14 cellular contexts compared by ENCODE assay signal in the genomic region with DNA sequence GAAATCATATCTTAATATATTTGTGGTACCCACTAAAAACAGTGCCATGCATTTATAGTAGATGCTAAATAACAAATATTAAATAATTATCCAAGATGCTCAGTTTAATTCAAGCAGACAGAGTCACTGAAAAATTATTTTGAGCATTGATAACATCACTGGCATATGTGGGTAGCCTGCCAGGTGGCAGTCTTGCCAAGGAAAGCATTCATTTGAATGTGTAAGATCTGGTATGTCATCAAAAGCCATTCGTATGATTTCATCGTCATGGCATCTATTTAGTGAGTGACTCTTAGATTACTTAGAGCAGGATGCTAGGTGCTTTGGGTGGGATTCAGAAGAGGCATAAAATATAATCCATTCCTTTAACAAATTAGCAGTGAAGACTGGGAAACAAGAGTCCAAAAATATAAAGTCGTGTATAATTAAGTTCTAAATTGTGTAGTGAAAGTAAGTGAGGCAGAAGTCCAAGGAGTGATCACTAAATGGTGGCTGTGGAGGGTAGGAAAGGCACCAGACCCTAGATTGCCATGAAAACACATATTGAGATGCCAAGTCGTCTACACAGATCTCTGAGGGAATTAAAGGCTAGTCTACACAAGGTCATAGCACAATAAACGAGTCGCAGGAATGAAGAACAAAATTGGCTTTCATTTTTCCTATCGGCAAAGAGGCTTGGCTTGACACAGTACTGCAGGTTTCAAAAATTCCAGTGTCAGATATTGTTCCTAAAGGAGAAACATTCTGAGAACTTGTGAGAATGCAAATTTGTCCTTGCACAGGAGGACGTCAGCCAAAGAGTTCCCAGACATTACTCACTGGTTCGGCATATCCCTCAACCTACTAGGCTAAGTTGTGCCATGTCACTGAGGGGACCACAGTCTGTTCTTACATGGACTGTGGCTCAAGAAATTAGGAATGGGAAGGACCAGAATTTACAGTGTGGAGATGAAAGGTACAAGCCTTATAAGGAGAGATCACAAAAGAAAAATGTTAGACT.
DNase-seq lines count a peak whose midpoint lies in the region; FAIRE-seq and TF ChIP-seq lines count a peak whose summit lies in the region.
"Had no signal": no experiment of that assay in that cellular context is flagged by ENCODE, and none has a peak within 500 bp of the region (broad histone marks: within the 10 kb centered on the region; RNA-seq: fewer than 3 reads in every experiment).

No MANE protein-coding gene starts in this region.

- no peak overlapping the region for H3K14ac ChIP-seq in neuronal stem cell (ENCODE audit: low read length)

- peaks cover 5% of the 10 kb centered on the region for H3K36me3 Mint-ChIP-seq in chondrocyte (ENCODE audit: low read depth)
- H3K36me3 Mint-ChIP-seq: activated naive CD4-positive, alpha-beta T cell treated with anti-CD3 and anti-CD28 coated beads, Interleukin-2, amount 50 U/mL, for 72 hours had no signal

- no peak overlapping the region for H2AFZ ChIP-seq in neuronal stem cell (ENCODE audit: low read length)
- H2AFZ ChIP-seq: GM23338 had no signal

- no peak overlapping the region for H4K8ac ChIP-seq in neuronal stem cell (ENCODE audit: low read depth, low read length)

- no peak overlapping the region for H2BK15ac ChIP-seq in neuronal stem cell (ENCODE audit: low read length)

- no peak overlapping the region for H3K4ac ChIP-seq in neuronal stem cell (ENCODE audit: low read length)

- WGBS in neuronal stem cell (ENCODE audit: extremely low coverage in 2 of 2, insufficient read length in 2 of 2, insufficient replicate concordance in 1 of 2), 2 donors: no CpG with 5 or more reads among the region's 9 CpGs

- H3K79me1 ChIP-seq in neuronal stem cell (ENCODE audit: low read depth, low read length): no peaks in the 10 kb centered on the region

- no peak overlapping the region for H3K9ac ChIP-seq in neuronal stem cell (ENCODE audit: low read depth, low read length, poor library complexity)

- H3K4me3 ChIP-seq in MG63 (no peak overlapping the region), neuronal stem cell (ENCODE audit: low read length in 2 of 2) (no peak overlapping the region)
- H3K4me3 ChIP-seq: GM23338, lower lobe of right lung, SJSA1 had no signal

- no peak overlapping the region for H2BK120ac ChIP-seq in neuronal stem cell (ENCODE audit: low read depth, low read length)

- H3K9me3 Mint-ChIP-seq in chondrocyte (ENCODE audit: low read depth): peaks cover 10% of the 10 kb centered on the region

- peak; percentile 63 for DNase-seq in DMS53 (lab: John Stamatoyannopoulos, UW)
- peak; percentile 94 for DNase-seq in MG63
- DNase-seq in chondrocyte (ENCODE audit: low spot score): no peak
- DNase-seq in myocyte (ENCODE audit: low read depth): peak; percentile 69
- DNase-seq in neuronal stem cell (ENCODE audit: low spot score): no peak
- DNase-seq in GM12891 (ENCODE audit: insufficient read length, low spot score): no peak
- DNase-seq in GF-D8 (lab: John Stamatoyannopoulos, UW): no peak
- no peak for DNase-seq in inferior parietal cortex (ENCODE audit: extremely low spot score)
- DNase-seq: activated CD4-positive, alpha-beta T cell treated with anti-CD3 and anti-CD28 coated beads, Interleukin-2, amount 50 U/mL, for 48 hours; DMS79 treated with DMSO at 0.1 percent for 48 hours; lower lobe of right lung had no signal

- peaks cover 30% of the 10 kb centered on the region for H3K4me1 Mint-ChIP-seq in chondrocyte (ENCODE audit: low read depth)
- H3K4me1 Mint-ChIP-seq: GM23338 had no signal

- H3K27ac ChIP-seq in neuronal stem cell (replicated peaks; ENCODE audit: low read length): no peak overlapping the region
- H3K27ac ChIP-seq: lower lobe of right lung, SJSA1 had no signal

- H3K36me3 ChIP-seq in MG63 (0 out of 2 replicates have a peak, but pooled peaks cover 5% of the 10 kb centered on the region), neuronal stem cell (replicated peaks in 1 of 2; ENCODE audit: control insufficient read depth in 2 of 2, insufficient read depth in 2 of 2, low read length in 2 of 2) (no peaks in the 10 kb centered on the region)
- H3K36me3 ChIP-seq: lower lobe of right lung, SJSA1 had no signal

- peak; percentile 67 for TF ChIP-seq CTCF in chondrocyte (IDR thresholded peaks at IDR 0.05)

- H3K23ac ChIP-seq in neuronal stem cell (ENCODE audit: low read depth, low read length, poor library complexity): no peak overlapping the region

- no peaks in the 10 kb centered on the region for H3K27me3 ChIP-seq in MG63
- H3K27me3 ChIP-seq in neuronal stem cell (ENCODE audit: control insufficient read depth in 3 of 3, insufficient read depth in 3 of 3, low read depth in 1 of 3, low read length in 3 of 3): no peaks in the 10 kb centered on the region
- H3K27me3 ChIP-seq: SJSA1 had no signal

- no peak overlapping the region for H3K18ac ChIP-seq in neuronal stem cell (ENCODE audit: low read length)

- H3K4me2 ChIP-seq in neuronal stem cell (ENCODE audit: insufficient read depth, low read length, poor library complexity, severe bottlenecking): no peak overlapping the region
- H3K4me2 ChIP-seq: GM23338 had no signal

- H3K4me1 ChIP-seq in neuronal stem cell (ENCODE audit: control insufficient read depth in 2 of 2, insufficient read depth in 1 of 2, low read depth in 1 of 2, low read length in 2 of 2): no peaks in the 10 kb centered on the region
- H3K4me1 ChIP-seq: lower lobe of right lung had no signal

- no peak overlapping the region for H4K91ac ChIP-seq in neuronal stem cell (ENCODE audit: low read depth, low read length, poor library complexity)

- no peaks in the 10 kb centered on the region for H3K27me3 Mint-ChIP-seq in chondrocyte (ENCODE audit: low read depth)

- peaks cover 7% of the 10 kb centered on the region for H3K9me3 ChIP-seq in MG63
- H3K9me3 ChIP-seq in neuronal stem cell (replicated peaks in 1 of 2; ENCODE audit: control insufficient read depth in 2 of 2, insufficient read depth in 1 of 2, low read depth in 1 of 2, low read length in 2 of 2): peaks cover 0 to 7% of the 10 kb centered on the region in 2 donors
- H3K9me3 ChIP-seq: lower lobe of right lung, SJSA1 had no signal

- H3K4me3 Mint-ChIP-seq in chondrocyte (ENCODE audit: unreplicated experiment): peak overlapping the region; percentile 35
- H3K4me3 Mint-ChIP-seq: GM23338 had no signal

- no peak for TF ChIP-seq POLR2A in GM12891 (IDR thresholded peaks at IDR 0.05; ENCODE audit: low read depth, low read length)

- H2BK12ac ChIP-seq in neuronal stem cell (ENCODE audit: low read length): no peak overlapping the region

- H3K27ac Mint-ChIP-seq in chondrocyte (ENCODE audit: unreplicated experiment): peak overlapping the region; percentile 89
- H3K27ac Mint-ChIP-seq: activated naive CD4-positive, alpha-beta T cell treated with anti-CD3 and anti-CD28 coated beads, Interleukin-2, amount 50 U/mL, for 72 hours; GM23338 had no signal

- no peak overlapping the region for H2BK5ac ChIP-seq in neuronal stem cell (ENCODE audit: low read length)

- no peak overlapping the region for H2AK5ac ChIP-seq in neuronal stem cell (ENCODE audit: low read depth, low read length)

- no peak for FAIRE-seq in GM12891 (lab: Jason Lieb, UNC)

TF ChIP-seq in GM12891, 5 proteins besides CTCF, POLR2A, EP300 and RAD21:
- no peak for TF ChIP-seq POLR2AphosphoS5 (IDR thresholded peaks at IDR 0.05; ENCODE audit: low read depth, low read length)
- no peak for TF ChIP-seq SPI1 (IDR thresholded peaks at IDR 0.05; ENCODE audit: low read depth, low read length)
- TF ChIP-seq TAF1 (IDR thresholded peaks at IDR 0.05; ENCODE audit: low read depth, low read length): no peak
- TF ChIP-seq POU2F2 (IDR thresholded peaks at IDR 0.05; ENCODE audit: low read depth, low read length): no peak
- TF ChIP-seq PAX5 (IDR thresholded peaks at IDR 0.05; ENCODE audit: insufficient read depth, low read length, severe bottlenecking): no peak
TF ChIP-seq in GM12891: peak in this region for 0.

Comparison
In these comparisons a context has a peak if more than half of its experiments do, and no peak if none do; other contexts are left out.
1. DNase-seq: peak in DMS53 (single experiment), MG63 (single experiment) and myocyte (single experiment); none in chondrocyte (single experiment), neuronal stem cell (single experiment), GM12891 (single experiment), GF-D8 (single experiment) and inferior parietal cortex (single experiment).